In the genomic region with DNA sequence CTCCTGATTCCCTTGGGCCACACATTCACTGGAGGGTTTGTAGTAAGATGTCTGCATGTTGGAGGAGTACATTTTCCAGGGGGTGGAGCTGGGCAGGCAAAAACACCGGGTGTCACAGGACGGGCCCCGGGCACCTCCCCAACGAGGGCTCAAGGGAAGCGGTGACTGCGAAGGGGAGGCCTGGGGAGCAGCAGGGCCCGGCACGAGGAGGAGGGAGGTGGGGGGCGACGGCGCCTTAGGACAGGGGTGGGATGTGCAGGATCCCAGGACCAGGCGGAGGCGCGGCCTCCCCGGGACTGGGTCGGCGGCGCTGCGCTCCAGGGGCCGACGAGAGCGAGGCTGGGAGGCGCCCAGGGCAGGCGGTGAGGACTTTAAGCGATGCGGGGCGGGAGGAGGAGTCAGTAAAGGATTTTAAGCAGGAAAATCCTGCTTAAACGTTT, we compare ENCODE assay signal across 9 cellular contexts. TPM values are rescaled to one million over a fixed set of nuclear protein-coding genes. Genes with fewer than 3 reads are reported as not detected.
DNase-seq lines count a peak whose midpoint lies in the region; ATAC-seq and TF ChIP-seq lines count a peak whose summit lies in the region.
"Had no signal": no experiment of that assay in that cellular context is flagged by ENCODE, and none has a peak within 500 bp of the region (broad histone marks: within the 10 kb centered on the region; RNA-seq: fewer than 3 reads in every experiment).

No MANE protein-coding gene starts in this region.

- H3K27me3 ChIP-seq in body of pancreas: no peaks in the 10 kb centered on the region

- intact Hi-C loops in body of pancreas (cut with DNase I): no loop called here

- peak overlapping the region; percentile 82 for H3K4me3 ChIP-seq in SK-N-MC
- H3K4me3 ChIP-seq in body of pancreas: peak overlapping the region; percentile 40 to 87

- H3K4me1 ChIP-seq in body of pancreas: peaks cover 21% of the 10 kb centered on the region

- TF ChIP-seq CTCF in body of pancreas (IDR thresholded peaks at IDR 0.05): no peak

- H3K9me3 ChIP-seq in SK-N-MC (ENCODE audit: low read depth, low read length) (no peaks in the 10 kb centered on the region; the same call in 1 of the 2 replicates), body of pancreas (no peaks in the 10 kb centered on the region)

- DNase-seq in DMS 273 (lab: John Stamatoyannopoulos, UW; ENCODE audit: unreplicated experiment) (peak; percentile 74), DMS 273 treated with DMSO at 0.1 percent for 48 hours (lab: John Stamatoyannopoulos, UW) (no peak), SK-N-MC (ENCODE audit: low read depth, low spot score) (no peak), body of pancreas (peak; percentile 11 to 34 (median 20)), iris pigment epithelial cell (ENCODE audit: low read depth) (peak; percentile 49), globus pallidus (ENCODE audit: low spot score) (no peak)
- peak in 3 of 4 experiments; percentile 1 to 13 (median 6) for DNase-seq in stimulated activated CD4-positive, alpha-beta T cell treated with anti-CD3 and anti-CD28 coated beads, Interleukin-1b, Interleukin-23, amount 100 ng/mL, for 24 hours (ENCODE audit: low read depth in 4 of 4, low spot score in 1 of 4)

- ATAC-seq in HG03025 (IDR thresholded peaks at IDR 0.05; ENCODE audit: low FRiP score, unreplicated experiment): peak; percentile 9
- peak; percentile 22 for ATAC-seq in body of pancreas

- no peak for TF ChIP-seq POLR2A in body of pancreas (IDR thresholded peaks at IDR 0.05)

- H3K36me3 ChIP-seq in SK-N-MC (ENCODE audit: insufficient read depth, low read length): peaks cover 12% of the 10 kb centered on the region; the same call in 1 of the 2 replicates
- no peaks in the 10 kb centered on the region for H3K36me3 ChIP-seq in body of pancreas (replicated peaks in 1 of 2; ENCODE audit: insufficient read depth in 1 of 2, low read depth in 2 of 2)

- peak overlapping the region; percentile 45; the same call in 1 of the 2 replicates for H3K27ac ChIP-seq in SK-N-MC
- peak overlapping the region; percentile 53 to 92 (median 81) for H3K27ac ChIP-seq in body of pancreas

- 0% methylated on average over 27 of the region's 28 CpGs for WGBS in body of pancreas, 2 donors

- peak overlapping the region; percentile 88 for H3K9ac ChIP-seq in SK-N-MC (ENCODE audit: insufficient read length)

RNA-seq across cellular contexts. Expression of a gene that starts 0.5 kb away (rescaled TPM):
- 10 to 100 TPM; 16.6 to 32.3 TPM for total RNA-seq in body of pancreas

RNA-seq across cellular contexts. Expression of a gene that starts 30.0 kb away (rescaled TPM):
- total RNA-seq in body of pancreas: 1 to 10 TPM; 3.9 to 6.9 TPM

RNA-seq across cellular contexts. Expression of a gene that starts 56.1 kb away (rescaled TPM):
- total RNA-seq in body of pancreas: 1 to 10 TPM; 4.0 to 9.9 TPM

RNA-seq across cellular contexts. Expression of a gene that starts 58.2 kb away (rescaled TPM):
- not detected for total RNA-seq in body of pancreas
- total RNA-seq: glomerular endothelial cell had no signal

Comparison
In these comparisons a context has a peak if more than half of its experiments do, and no peak if none do; other contexts are left out.
1. DNase-seq: peak in DMS 273 (single experiment), body of pancreas (4 of 4), iris pigment epithelial cell (single experiment) and stimulated activated CD4-positive, alpha-beta T cell treated with anti-CD3 and anti-CD28 coated beads, Interleukin-1b, Interleukin-23, amount 100 ng/mL, for 24 hours (3 of 4); none in DMS 273 treated with DMSO at 0.1 percent for 48 hours (single experiment), SK-N-MC (single experiment) and globus pallidus (single experiment).